ENCODE assay signal across 8 cellular contexts in the genomic region with DNA sequence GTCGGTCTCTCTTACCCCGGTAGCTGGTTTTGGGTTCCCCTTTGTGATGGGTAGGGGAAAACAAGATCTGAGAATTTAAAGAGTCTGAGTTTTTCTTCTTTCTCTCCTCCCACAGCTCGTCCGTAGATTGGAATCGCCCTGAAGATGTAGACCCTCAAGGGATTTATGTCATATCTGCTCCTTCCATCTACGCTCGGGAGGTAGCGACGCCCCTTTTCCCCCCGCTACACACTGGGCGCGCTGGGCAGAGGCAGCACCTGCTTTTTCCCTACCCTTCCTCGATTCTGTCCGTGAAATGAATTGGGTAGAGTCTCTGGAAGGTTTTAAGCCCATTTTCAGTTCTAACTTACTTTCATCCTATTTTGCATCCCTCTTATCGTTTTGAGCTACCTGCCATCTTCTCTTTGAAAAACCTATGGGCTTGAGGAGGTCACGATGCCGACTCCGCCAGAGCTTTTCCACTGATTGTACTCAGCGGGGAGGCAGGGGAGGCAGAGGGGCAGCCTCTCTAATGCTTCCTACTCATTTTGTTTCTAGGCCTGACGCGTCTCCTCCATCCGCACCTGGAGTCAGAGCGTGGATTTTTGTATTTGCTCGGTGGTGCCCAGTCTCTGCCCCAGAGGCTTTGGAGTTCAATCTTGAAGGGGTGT. TPM values are rescaled to one million over a fixed set of nuclear protein-coding genes. Genes with fewer than 3 reads are reported as not detected.
A peak's percentile ranks its signal among the peaks of the same experiment; 100 is the strongest.
DNase-seq lines count a peak whose midpoint lies in the region; TF ChIP-seq lines count a peak whose summit lies in the region.

No MANE protein-coding gene starts in this region.

- H3K4me3 ChIP-seq in colonic mucosa, result peak overlapping the region; percentile 35

- DNase-seq in NCI-H748 (lab: John Stamatoyannopoulos, UW; ENCODE audit: unreplicated experiment) (peak; percentile 70), colonic mucosa (no peak), nephron progenitor cell (no peak), germinal center (ENCODE audit: low spot score) (no peak), medulla oblongata (ENCODE audit: extremely low spot score) (no peak), NCI-H526 treated with DMSO at 0.1 percent for 48 hours (lab: John Stamatoyannopoulos, UW) (no peak)
- no peak for DNase-seq in effector CD8-positive, alpha-beta T cell (lab: John Stamatoyannopoulos, UW)

- no peaks in the 10 kb centered on the region for H3K9me3 ChIP-seq in ES-I3 (ENCODE audit: control insufficient read depth, insufficient read depth, low read length)
- no peaks in the 10 kb centered on the region for H3K9me3 ChIP-seq in colonic mucosa

- H3K27ac ChIP-seq in colonic mucosa, result no peak overlapping the region

- H3K27me3 ChIP-seq in colonic mucosa, result peaks cover 38% of the 10 kb centered on the region

- H3K4me3 Mint-ChIP-seq in nephron progenitor cell, result peak overlapping the region; percentile 76

- H3K27ac Mint-ChIP-seq in nephron progenitor cell, result no peak overlapping the region

- no peak for TF ChIP-seq CTCF in colonic mucosa (IDR thresholded peaks at IDR 0.05)
- TF ChIP-seq CTCF in nephron progenitor cell (IDR thresholded peaks at IDR 0.05), result no peak

- H3K9ac ChIP-seq in ES-I3 (ENCODE audit: low read depth, low read length) (peak overlapping the region; percentile 56), colonic mucosa (ENCODE audit: low read depth in 2 of 2, low read length in 2 of 2) (no peak overlapping the region)

- peaks cover 10% of the 10 kb centered on the region for H3K9me3 Mint-ChIP-seq in nephron progenitor cell

- peaks cover 23% of the 10 kb centered on the region for H3K27me3 Mint-ChIP-seq in nephron progenitor cell (ENCODE audit: low read depth, poor library complexity)

- intact Hi-C loops in colonic mucosa (cut with DNase I), result no loop called here

- H3K36me3 Mint-ChIP-seq in nephron progenitor cell (ENCODE audit: low read depth), result peaks cover 22% of the 10 kb centered on the region

- H3K4me1 ChIP-seq in ES-I3 (ENCODE audit: insufficient read depth, low read length) (no peaks in the 10 kb centered on the region), colonic mucosa (no peaks in the 10 kb centered on the region)

- H3K36me3 ChIP-seq in ES-I3 (ENCODE audit: insufficient read depth, low read length) (no peaks in the 10 kb centered on the region), colonic mucosa (no peaks in the 10 kb centered on the region)

- H3K4me1 Mint-ChIP-seq in nephron progenitor cell, result peaks cover 19% of the 10 kb centered on the region

RNA-seq across cellular contexts. Expression of a gene that starts 7.1 kb away (rescaled TPM):
- total RNA-seq in colonic mucosa, result not detected

RNA-seq across cellular contexts. Expression of a gene that starts 9.1 kb away (rescaled TPM):
- total RNA-seq in colonic mucosa, result not detected

RNA-seq across cellular contexts. Expression of a gene that starts 24.8 kb away (rescaled TPM):
- total RNA-seq in colonic mucosa, result under 1 TPM; 0.22 to 0.56 TPM

RNA-seq across cellular contexts. Expression of a gene that starts 27.2 kb away (rescaled TPM):
- 10 to 100 TPM; 45.7 to 83.9 TPM for total RNA-seq in colonic mucosa

RNA-seq across cellular contexts. Expression of a gene that starts 32.1 kb away (rescaled TPM):
- total RNA-seq in colonic mucosa, result 10 to 100 TPM; 11.4 to 11.9 TPM
